ENCODE assay signal across 9 cellular contexts in the genomic region with DNA sequence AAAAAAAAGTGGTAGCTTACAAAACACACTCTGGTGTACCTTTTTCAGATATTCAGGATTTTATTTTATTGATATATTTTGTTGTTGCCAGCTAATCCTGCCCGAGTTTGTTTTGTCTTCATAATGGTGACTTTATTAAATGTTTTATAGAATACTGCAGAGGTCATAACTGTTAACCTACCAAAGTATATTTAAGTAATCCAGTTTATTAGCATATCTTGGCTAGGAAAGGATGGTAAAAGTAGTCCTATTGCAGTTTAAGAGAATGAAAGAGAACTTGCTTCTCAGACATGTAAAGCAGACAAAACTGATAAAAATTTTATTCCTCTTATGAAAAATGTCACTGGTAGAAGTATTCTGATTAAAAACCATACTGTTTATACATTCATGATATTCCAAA. TPM values are rescaled to one million over a fixed set of nuclear protein-coding genes. Genes with fewer than 3 reads are reported as not detected.
"Had no signal": no experiment of that assay in that cellular context is flagged by ENCODE, and none has a peak within 500 bp of the region (broad histone marks: within the 10 kb centered on the region; RNA-seq: fewer than 3 reads in every experiment).

No MANE protein-coding gene starts in this region.

- H3K27ac ChIP-seq: GM23248 had no signal

- H2AFZ ChIP-seq: GM23248, GM23338 had no signal

- H3K4me2 ChIP-seq: GM23338 had no signal

- H3K36me3 ChIP-seq: HAP-1 had no signal

- H3K4me3 ChIP-seq: GM23248, GM23338, HAP-1 had no signal

- H3K4me1 ChIP-seq: HAP-1 had no signal

- ATAC-seq: GM23338, HCT116 had no signal

- H3K9ac ChIP-seq: GM23248 had no signal

- DNase-seq: GM23248, GOT3, H7, H9, HCEC 1CT, HFFc6 had no signal

RNA-seq across cellular contexts. Expression of a gene that starts 59.2 kb away (rescaled TPM):
- total RNA-seq: GM23248 had no signal
